8 cellular contexts compared by ENCODE assay signal in the genomic region with DNA sequence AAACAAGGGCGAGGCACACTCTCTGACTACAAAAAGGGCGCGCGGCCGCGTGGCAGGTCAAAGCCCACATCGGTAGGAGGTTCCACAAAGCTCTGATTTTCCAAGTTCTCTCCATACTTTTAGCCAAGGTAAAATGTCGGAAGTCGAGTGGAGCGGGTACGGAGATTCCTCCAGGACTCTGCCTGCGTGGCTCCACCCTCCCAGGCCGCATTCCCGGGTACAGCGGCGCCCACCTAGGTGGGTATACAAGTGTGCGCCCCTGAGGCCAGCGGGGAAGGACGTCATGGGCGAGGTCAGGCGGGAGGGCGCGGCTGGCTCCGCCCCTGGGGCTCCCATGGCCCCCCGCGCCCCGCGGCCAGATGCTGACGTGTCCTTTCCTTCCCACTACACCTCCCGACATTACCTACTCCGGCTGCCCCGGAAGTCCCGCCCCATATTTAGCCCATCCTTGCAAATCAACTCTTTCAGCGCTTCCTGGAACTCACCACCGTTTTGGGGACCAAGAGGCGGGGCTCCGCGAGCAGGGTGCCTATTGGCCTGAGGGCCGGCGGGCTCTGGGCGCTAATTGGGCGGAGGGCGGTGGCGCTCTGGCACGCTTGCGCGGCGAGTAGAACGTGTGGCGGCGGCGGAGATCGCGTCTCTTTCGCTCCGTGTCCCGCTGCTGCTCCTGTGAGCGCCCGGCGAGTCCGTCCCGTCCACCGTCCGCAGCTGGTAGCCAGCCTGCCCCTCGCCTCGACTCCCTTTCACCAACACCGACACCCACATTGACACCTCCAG. TPM values are rescaled to one million over a fixed set of nuclear protein-coding genes. Genes with fewer than 3 reads are reported as not detected.
DNase-seq lines count a peak whose midpoint lies in the region; TF ChIP-seq lines count a peak whose summit lies in the region.

A gene (plus strand): TSS at position 639 of the 777 bp plus-strand sequence. CDS start 180 bp downstream, outside the sequence.

- TF ChIP-seq CTCF in HFF-Myc (IDR thresholded peaks at IDR 0.05; ENCODE audit: low read depth, low read length, missing control alignments) (no peak), subcutaneous adipose tissue (IDR thresholded peaks at IDR 0.05; ENCODE audit: low read depth) (no peak)

- peak within 1 kb of the TSS; percentile 6 for H2BK15ac ChIP-seq in neuronal stem cell (ENCODE audit: low read length)

- peak within 1 kb of the TSS; percentile 96 for H3K18ac ChIP-seq in neuronal stem cell (ENCODE audit: low read length)

- peak within 1 kb of the TSS; percentile 77 for H2AK5ac ChIP-seq in neuronal stem cell (ENCODE audit: low read depth, low read length)

- intact Hi-C loops in activated naive CD4-positive, alpha-beta T cell treated with anti-CD3 and anti-CD28 coated beads for 36 hours (cut with micrococcal nuclease) = loop anchor here (1.0 to 5.0 kb wide), 12 partner anchors 16 to 1088 kb away; a partner anchor contains a TSS

- H3K9me3 Mint-ChIP-seq in activated naive CD4-positive, alpha-beta T cell treated with anti-CD3 and anti-CD28 coated beads for 36 hours = no peaks in the 10 kb centered on the region

- no peaks in the 10 kb centered on the region for H3K27me3 Mint-ChIP-seq in activated naive CD4-positive, alpha-beta T cell treated with anti-CD3 and anti-CD28 coated beads for 36 hours (ENCODE audit: low read depth)

- H3K14ac ChIP-seq in neuronal stem cell (ENCODE audit: low read length) = peak within 1 kb of the TSS; percentile 51

- H3K4ac ChIP-seq in neuronal stem cell (ENCODE audit: low read length) = no peak within 1 kb of the TSS

- H3K9ac ChIP-seq in neuronal stem cell (ENCODE audit: low read depth, low read length, poor library complexity) = peak within 1 kb of the TSS; percentile 100

- CTCF ChIA-PET in activated naive CD4-positive, alpha-beta T cell treated with anti-CD3 and anti-CD28 coated beads for 36 hours (lab: Charles Lee) = interaction anchor here (0.7 kb wide), 1 partner anchor 27 kb away, joined by 3 read pairs; no protein-coding TSS in a partner anchor

- DNase-seq in GM03348 (ENCODE audit: low spot score) (peak; percentile 98), HFF-Myc (ENCODE audit: extremely low read depth, low read depth) (peak; percentile 95), NAMALWA (ENCODE audit: low spot score) (peak; percentile 100), SK-N-DZ (ENCODE audit: low spot score) (peak; percentile 100), foreskin melanocyte (peak; percentile 98), neuronal stem cell (ENCODE audit: low spot score) (peak; percentile 98)
- peak; percentile 99 for DNase-seq in activated naive CD4-positive, alpha-beta T cell treated with anti-CD3 and anti-CD28 coated beads for 36 hours

- peak within 1 kb of the TSS; percentile 99 for H3K4me3 Mint-ChIP-seq in activated naive CD4-positive, alpha-beta T cell treated with anti-CD3 and anti-CD28 coated beads for 36 hours

- H3K36me3 Mint-ChIP-seq in activated naive CD4-positive, alpha-beta T cell treated with anti-CD3 and anti-CD28 coated beads for 36 hours (ENCODE audit: low read depth) = peaks cover 17% of the 10 kb centered on the region

- H3K27ac Mint-ChIP-seq in activated naive CD4-positive, alpha-beta T cell treated with anti-CD3 and anti-CD28 coated beads for 36 hours = peak within 1 kb of the TSS; percentile 91

- H2AFZ ChIP-seq in neuronal stem cell (ENCODE audit: low read length) = peak within 1 kb of the TSS; percentile 98

- peaks cover 33% of the 10 kb centered on the region for H3K4me1 Mint-ChIP-seq in activated naive CD4-positive, alpha-beta T cell treated with anti-CD3 and anti-CD28 coated beads for 36 hours (ENCODE audit: low read depth)

- H4K91ac ChIP-seq in neuronal stem cell (ENCODE audit: low read depth, low read length, poor library complexity) = peak within 1 kb of the TSS; percentile 76

- H3K27ac ChIP-seq in neuronal stem cell (replicated peaks; ENCODE audit: low read length) = peak within 1 kb of the TSS; percentile 55

- peaks cover 12 to 14% of the 10 kb centered on the region in 2 donors for H3K4me1 ChIP-seq in neuronal stem cell (ENCODE audit: control insufficient read depth in 2 of 2, insufficient read depth in 1 of 2, low read depth in 1 of 2, low read length in 2 of 2)

- peak within 1 kb of the TSS; percentile 21 for H2BK120ac ChIP-seq in neuronal stem cell (ENCODE audit: low read depth, low read length)

- peaks cover 5% of the 10 kb centered on the region for H3K79me1 ChIP-seq in neuronal stem cell (ENCODE audit: low read depth, low read length)

- no peak within 1 kb of the TSS for H4K8ac ChIP-seq in neuronal stem cell (ENCODE audit: low read depth, low read length)

- H3K27me3 ChIP-seq in neuronal stem cell (ENCODE audit: control insufficient read depth in 3 of 3, insufficient read depth in 3 of 3, low read depth in 1 of 3, low read length in 3 of 3) = peaks cover 0 to 1% (median 0%) of the 10 kb centered on the region in 3 experiments

- no peaks in the 10 kb centered on the region for H3K9me3 ChIP-seq in neuronal stem cell (replicated peaks in 1 of 2; ENCODE audit: control insufficient read depth in 2 of 2, insufficient read depth in 1 of 2, low read depth in 1 of 2, low read length in 2 of 2)

- H2BK12ac ChIP-seq in neuronal stem cell (ENCODE audit: low read length) = peak within 1 kb of the TSS; percentile 86

- H3K23ac ChIP-seq in neuronal stem cell (ENCODE audit: low read depth, low read length, poor library complexity) = peak within 1 kb of the TSS; percentile 99

- no CpG with 5 or more reads among the region's 67 CpGs for WGBS in neuronal stem cell (ENCODE audit: extremely low coverage in 2 of 2, insufficient read length in 2 of 2, insufficient replicate concordance in 1 of 2), 2 donors

- peak within 1 kb of the TSS; percentile 78 for H3K4me2 ChIP-seq in neuronal stem cell (ENCODE audit: insufficient read depth, low read length, poor library complexity, severe bottlenecking)

- H3K4me3 ChIP-seq in HFF-Myc (replicated peaks; ENCODE audit: low read depth, low read length) = peak within 1 kb of the TSS; percentile 86
- H3K4me3 ChIP-seq in neuronal stem cell (ENCODE audit: low read length in 2 of 2) = peak within 1 kb of the TSS; percentile 90 to 99

- peaks cover 0 to 29% of the 10 kb centered on the region in 2 donors for H3K36me3 ChIP-seq in neuronal stem cell (replicated peaks in 1 of 2; ENCODE audit: control insufficient read depth in 2 of 2, insufficient read depth in 2 of 2, low read length in 2 of 2)

- peak within 1 kb of the TSS; percentile 59 for H2BK5ac ChIP-seq in neuronal stem cell (ENCODE audit: low read length)

RNA-seq across cellular contexts. Expression of the gene that starts here (rescaled TPM):
- 135 and 158 TPM in 2 replicates for polyA plus RNA-seq in SK-N-DZ (2014; cell fraction: cytosol; rRNA removed)
- polyA plus RNA-seq in SK-N-DZ (2014; cell fraction: nucleus; rRNA removed) = 58.1 and 62.4 TPM in 2 replicates
- 100 to 1,000 TPM; 184 to 211 TPM for total RNA-seq in activated naive CD4-positive, alpha-beta T cell treated with anti-CD3 and anti-CD28 coated beads for 36 hours
- 64.0 TPM for polyA plus RNA-seq in neuronal stem cell (2013, experiment 1 of 2)
- 61.4 TPM for polyA plus RNA-seq in neuronal stem cell (2013, experiment 2 of 2)
- 10 to 100 TPM; 73.9 to 98.3 (median 88.9) TPM for total RNA-seq in subcutaneous adipose tissue

Comparison
In these comparisons a context has a peak if more than half of its experiments do, and no peak if none do; other contexts are left out.
1. Peak in every context shown above with its lines: DNase-seq, H3K4me3 ChIP-seq and H3K27ac ChIP-seq.